25 cellular contexts compared by ENCODE assay signal in the genomic region with DNA sequence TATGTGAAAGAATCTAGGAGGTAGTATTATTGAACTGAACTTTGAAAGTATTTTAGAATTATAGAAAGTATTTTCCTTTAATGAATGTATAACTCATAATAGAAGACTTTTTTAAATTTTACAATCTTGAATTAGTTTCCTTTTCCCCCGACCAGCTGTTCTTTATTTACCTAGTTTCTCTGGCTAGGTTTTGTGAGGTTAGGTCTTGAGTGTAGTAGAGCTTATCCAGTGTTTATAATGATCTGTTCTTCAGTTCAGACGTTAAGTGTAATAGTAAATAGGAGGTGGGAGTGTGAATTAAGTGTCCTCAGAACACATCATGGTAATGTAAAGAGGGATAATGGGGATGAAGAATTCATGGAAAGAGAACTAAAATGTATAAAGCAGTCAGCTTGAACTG.
"Had no signal": no experiment of that assay in that cellular context is flagged by ENCODE, and none has a peak within 500 bp of the region (broad histone marks: within the 10 kb centered on the region; RNA-seq: fewer than 3 reads in every experiment).

No MANE protein-coding gene starts in this region.

- H3K36me3 ChIP-seq: adrenal gland had no signal

- H3K9me3 ChIP-seq: adrenal gland had no signal

- H3K27ac ChIP-seq: adrenal gland, PC-9 had no signal

- H3K4me3 ChIP-seq: adrenal gland, PC-9 had no signal

- DNase-seq: activated CD4-positive, alpha-beta T cell treated with anti-CD3 and anti-CD28 coated beads for 48 hours; activated CD4-positive, alpha-beta T cell treated with anti-CD3 and anti-CD28 coated beads, Interleukin-2, amount 50 U/mL, for 4 hours; activated CD4-positive, CD25-positive, alpha-beta regulatory T cell treated with anti-CD3 and anti-CD28 coated beads, Interleukin-2, amount 50 U/mL, for 72 hours; activated CD8-positive, alpha-beta memory T cell treated with anti-CD3 and anti-CD28 coated beads, Interleukin-2, amount 50 U/mL, for 48 hours; activated CD8-positive, alpha-beta T cell treated with anti-CD3 and anti-CD28 coated beads, Interleukin-2, amount 10 ng/mL, durations not matched to agents 7 days and 5 days; activated naive CD4-positive, alpha-beta T cell treated with anti-CD3 and anti-CD28 coated beads, Interleukin-2, amount 50 U/mL, for 16 hours; activated naive CD8-positive, alpha-beta T cell treated with anti-CD3 and anti-CD28 coated beads, Interleukin-2, amount 10 ng/mL, durations not matched to agents 7 days and 5 days; activated T-cell treated with anti-CD3 and anti-CD28 coated beads, Interleukin-2, amount 50 U/mL, for 1 hour; adrenal gland; anterior cingulate cortex; cerebellar nuclear complex; KBM-7; NCI-H1048; NCI-H1417 treated with DMSO at 0.1 percent for 48 hours; NCI-H1694; NCI-H2081; NCI-H2171; NCI-H2227 treated with DMSO at 0.1 percent for 48 hours; NCI-H446 treated with DMSO at 0.1 percent for 48 hours; NCI-H526 treated with DMSO at 0.1 percent for 48 hours; PC-9; SIG-M5; T-helper 17 cell; T-helper 9 cell had no signal

- H3K27me3 ChIP-seq: adrenal gland had no signal

- ATAC-seq: activated CD8-positive, alpha-beta T cell treated with anti-CD3 and anti-CD28 coated beads, Interleukin-2, amount 10 ng/mL, durations not matched to agents 7 days and 5 days; T-helper 17 cell; WTC11 had no signal
